1 cellular context compared by ENCODE assay signal in the genomic region with DNA sequence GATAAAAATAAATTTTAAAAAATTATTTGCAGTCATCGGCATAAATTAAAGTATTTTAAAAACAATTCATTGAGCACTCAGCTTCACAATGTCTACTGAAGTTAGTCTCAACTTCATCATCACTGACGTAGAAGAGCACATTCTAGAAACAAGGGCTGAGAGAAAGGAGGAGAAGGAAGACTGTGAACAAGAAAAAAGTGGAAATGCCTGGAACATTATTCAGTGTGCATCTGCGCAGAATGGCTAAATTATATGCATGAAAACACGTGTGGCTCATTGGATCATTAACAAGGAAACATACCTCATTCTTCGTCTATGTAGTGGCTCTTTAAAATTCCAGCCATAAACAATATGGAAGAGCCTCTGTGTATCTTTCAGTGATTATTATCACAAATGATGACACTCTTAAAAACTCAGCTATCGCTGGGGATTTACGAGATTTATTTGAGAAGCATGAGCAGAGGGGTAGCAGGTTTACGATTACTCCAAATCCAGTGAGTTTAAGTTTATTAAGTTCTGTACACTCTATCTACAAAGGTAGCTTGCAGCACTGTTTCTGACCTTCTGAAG.
TF ChIP-seq lines count a peak whose summit lies in the region.

No MANE protein-coding gene starts in this region.

TF ChIP-seq in IMR-90, 13 proteins besides CTCF, POLR2A, EP300 and RAD21:
- TF ChIP-seq MAFK (IDR thresholded peaks at IDR 0.05; ENCODE audit: low read depth, low read length) (peak; percentile 44), CEBPB (IDR thresholded peaks at IDR 0.05; ENCODE audit: low read depth, low read length) (no peak), SMC3 (IDR thresholded peaks at IDR 0.05; ENCODE audit: low read depth, low read length) (no peak), RFX5 (IDR thresholded peaks at IDR 0.05; ENCODE audit: low read depth, low read length) (no peak), FOS (IDR thresholded peaks at IDR 0.05; ENCODE audit: low read depth, low read length) (no peak), BHLHE40 (IDR thresholded peaks at IDR 0.05; ENCODE audit: low read depth, low read length) (no peak), MXI1 (IDR thresholded peaks at IDR 0.05; ENCODE audit: borderline replicate concordance, low read depth, low read length) (no peak)
- TF ChIP-seq, protein P1, sequence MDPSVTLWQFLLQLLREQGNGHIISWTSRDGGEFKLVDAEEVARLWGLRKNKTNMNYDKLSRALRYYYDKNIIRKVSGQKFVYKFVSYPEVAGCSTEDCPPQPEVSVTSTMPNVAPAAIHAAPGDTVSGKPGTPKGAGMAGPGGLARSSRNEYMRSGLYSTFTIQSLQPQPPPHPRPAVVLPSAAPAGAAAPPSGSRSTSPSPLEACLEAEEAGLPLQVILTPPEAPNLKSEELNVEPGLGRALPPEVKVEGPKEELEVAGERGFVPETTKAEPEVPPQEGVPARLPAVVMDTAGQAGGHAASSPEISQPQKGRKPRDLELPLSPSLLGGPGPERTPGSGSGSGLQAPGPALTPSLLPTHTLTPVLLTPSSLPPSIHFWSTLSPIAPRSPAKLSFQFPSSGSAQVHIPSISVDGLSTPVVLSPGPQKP (IDR thresholded peaks at IDR 0.05; ENCODE audit: borderline replicate concordance, low read depth, low read length), result no peak
